21 cellular contexts compared by ENCODE assay signal in genomic region chr9:127203501-127204327, GRCh38.
A peak's percentile ranks its signal among the peaks of the same experiment; 100 is the strongest.
DNase-seq lines count a peak whose midpoint lies in the region; ATAC-seq and TF ChIP-seq lines count a peak whose summit lies in the region.
"Had no signal": no experiment of that assay in that cellular context is flagged by ENCODE, and none has a peak within 500 bp of the region (broad histone marks: within the 10 kb centered on the region; RNA-seq: fewer than 3 reads in every experiment).

No MANE protein-coding gene starts in this region.

- H4K20me1 ChIP-seq in osteoblast (ENCODE audit: insufficient read depth, low read length), result peaks cover 2% of the 10 kb centered on the region

- no peaks in the 10 kb centered on the region for H3K9me3 Mint-ChIP-seq in activated CD4-positive, alpha-beta T cell treated with anti-CD3 and anti-CD28 coated beads, Interleukin-2, amount 10 ng/mL, durations not matched to agents 7 days and 5 days
- H3K9me3 Mint-ChIP-seq: CD4-positive, alpha-beta memory T cell had no signal

- no peaks in the 10 kb centered on the region for H3K4me1 ChIP-seq in osteoblast (ENCODE audit: insufficient read depth, low read length)
- H3K4me1 ChIP-seq: BLaER1 had no signal

- CTCF ChIA-PET in activated CD4-positive, alpha-beta T cell treated with anti-CD3 and anti-CD28 coated beads, Interleukin-2, amount 10 ng/mL, durations not matched to agents 7 days and 5 days (lab: Charles Lee), result interaction anchor here (0.7 to 2.5 kb wide), 4 partner anchors 9 to 263 kb away, joined by 3 to 8 read pairs (median 4); no protein-coding TSS in a partner anchor

- no peaks in the 10 kb centered on the region for H3K9me3 ChIP-seq in T-helper 17 cell (ENCODE audit: control insufficient read depth, low read length, poor library complexity, severe bottlenecking)
- H3K9me3 ChIP-seq in osteoblast (ENCODE audit: low read depth, low read length), result no peaks in the 10 kb centered on the region
- H3K9me3 ChIP-seq: BLaER1 had no signal

- no peaks in the 10 kb centered on the region for H3K36me3 Mint-ChIP-seq in activated CD4-positive, alpha-beta T cell treated with anti-CD3 and anti-CD28 coated beads, Interleukin-2, amount 10 ng/mL, durations not matched to agents 7 days and 5 days (ENCODE audit: low read depth)
- peaks cover 2% of the 10 kb centered on the region for H3K36me3 Mint-ChIP-seq in T-helper 17 cell (ENCODE audit: low read depth)
- H3K36me3 Mint-ChIP-seq: CD4-positive, alpha-beta memory T cell had no signal

- H3K4me2 ChIP-seq in osteoblast (ENCODE audit: insufficient read depth, low read length), result no peak overlapping the region
- H3K4me2 ChIP-seq: BLaER1 had no signal

- no peak overlapping the region for H3K4me3 Mint-ChIP-seq in activated CD4-positive, alpha-beta T cell treated with anti-CD3 and anti-CD28 coated beads, Interleukin-2, amount 10 ng/mL, durations not matched to agents 7 days and 5 days
- H3K4me3 Mint-ChIP-seq in T-helper 17 cell, result no peak overlapping the region

- peaks cover 4% of the 10 kb centered on the region for H3K27me3 ChIP-seq in osteoblast (ENCODE audit: insufficient read depth, low read length)
- H3K27me3 ChIP-seq: BLaER1 had no signal

- no peak for DNase-seq in activated CD4-positive, alpha-beta T cell treated with anti-CD3 and anti-CD28 coated beads, Interleukin-2, amount 10 ng/mL, durations not matched to agents 7 days and 5 days
- DNase-seq in activated CD4-positive, alpha-beta T cell treated with anti-CD3 and anti-CD28 coated beads, Interleukin-2, amount 50 U/mL, for 48 hours, result no peak
- no peak for DNase-seq in T-helper 17 cell
- peak; percentile 62 for DNase-seq in left kidney (ENCODE audit: low read depth, low spot score)
- DNase-seq in osteoblast (ENCODE audit: insufficient read length, low spot score, missing footprints), result peak; percentile 42
- DNase-seq in NCI-H2171 (lab: John Stamatoyannopoulos, UW), result no peak
- no peak for DNase-seq in retina
- DNase-seq: ACHN; CD4-positive, alpha-beta memory T cell; DND-41; GOT3; Karpas-422; MV-4-11; NCI-H1105 treated with DMSO at 0.1 percent for 48 hours; NCI-H2029 treated with DMSO at 0.1 percent for 48 hours; NCI-H524 treated with DMSO at 0.1 percent for 48 hours; OCI-M1 had no signal

- H3K27ac ChIP-seq in osteoblast (ENCODE audit: low read depth, low read length), result no peak overlapping the region
- H3K27ac ChIP-seq: 22Rv1, BLaER1 had no signal

- H3K27me3 Mint-ChIP-seq in activated CD4-positive, alpha-beta T cell treated with anti-CD3 and anti-CD28 coated beads, Interleukin-2, amount 10 ng/mL, durations not matched to agents 7 days and 5 days, result peaks cover 1% of the 10 kb centered on the region
- no peaks in the 10 kb centered on the region for H3K27me3 Mint-ChIP-seq in T-helper 17 cell
- H3K27me3 Mint-ChIP-seq: CD4-positive, alpha-beta memory T cell had no signal

- no peaks in the 10 kb centered on the region for H3K79me2 ChIP-seq in osteoblast (ENCODE audit: insufficient read depth, low read length)

- peak overlapping the region; percentile 17 for H3K27ac Mint-ChIP-seq in activated CD4-positive, alpha-beta T cell treated with anti-CD3 and anti-CD28 coated beads, Interleukin-2, amount 10 ng/mL, durations not matched to agents 7 days and 5 days
- H3K27ac Mint-ChIP-seq in T-helper 17 cell, result no peak overlapping the region

- H3K4me3 ChIP-seq in osteoblast (ENCODE audit: insufficient read depth, low read length), result no peak overlapping the region
- H3K4me3 ChIP-seq: BLaER1 had no signal

- POLR2A ChIA-PET in activated CD4-positive, alpha-beta T cell treated with anti-CD3 and anti-CD28 coated beads, Interleukin-2, amount 10 ng/mL, durations not matched to agents 7 days and 5 days (lab: Charles Lee), result no interaction called here

- TF ChIP-seq CTCF in osteoblast (IDR thresholded peaks at IDR 0.05; ENCODE audit: extremely low read depth, low read depth, low read length), result no peak

- peaks cover 5% of the 10 kb centered on the region for H3K4me1 Mint-ChIP-seq in activated CD4-positive, alpha-beta T cell treated with anti-CD3 and anti-CD28 coated beads, Interleukin-2, amount 10 ng/mL, durations not matched to agents 7 days and 5 days
- peaks cover 14% of the 10 kb centered on the region for H3K4me1 Mint-ChIP-seq in T-helper 17 cell

- no peak overlapping the region for H2AFZ ChIP-seq in osteoblast (ENCODE audit: low read length)

- ATAC-seq in T-helper 17 cell (peak; percentile 51), HG03342 (IDR thresholded peaks at IDR 0.05; ENCODE audit: unreplicated experiment) (no peak)
- ATAC-seq: HCT116 had no signal

- no peaks in the 10 kb centered on the region for H3K36me3 ChIP-seq in osteoblast (ENCODE audit: insufficient read depth, low read length)
- H3K36me3 ChIP-seq: BLaER1 had no signal

Comparison
In these comparisons a context has a peak if more than half of its experiments do, and no peak if none do; other contexts are left out.
1. DNase-seq: peak in left kidney (single experiment) and osteoblast (single experiment); none in activated CD4-positive, alpha-beta T cell treated with anti-CD3 and anti-CD28 coated beads, Interleukin-2, amount 10 ng/mL, durations not matched to agents 7 days and 5 days (single experiment), activated CD4-positive, alpha-beta T cell treated with anti-CD3 and anti-CD28 coated beads, Interleukin-2, amount 50 U/mL, for 48 hours (0 of 2), T-helper 17 cell (0 of 3), NCI-H2171 (single experiment) and retina (single experiment).